32 cellular contexts compared by ENCODE assay signal in the genomic region with DNA sequence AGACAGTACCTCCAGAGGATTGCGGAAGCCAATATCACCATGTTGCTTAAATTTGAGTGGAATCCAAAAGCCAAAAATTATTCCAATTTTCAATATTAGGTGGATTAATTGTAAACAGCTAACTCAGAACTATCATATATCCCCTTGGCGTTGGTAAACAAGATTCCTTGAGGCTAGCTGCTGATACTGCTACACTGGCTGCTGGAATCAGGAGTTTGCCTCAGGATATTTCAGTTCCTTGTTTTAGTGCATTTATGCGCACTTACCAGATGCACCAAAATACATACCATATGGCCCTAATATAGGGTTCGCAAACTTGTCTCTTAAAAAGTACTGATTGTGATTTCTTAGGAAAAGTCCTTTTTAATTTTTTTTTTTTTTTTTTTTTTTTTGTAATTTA.
"Had no signal": no experiment of that assay in that cellular context is flagged by ENCODE, and none has a peak within 500 bp of the region (broad histone marks: within the 10 kb centered on the region; RNA-seq: fewer than 3 reads in every experiment).

No MANE protein-coding gene starts in this region.

- H3K9me3 Mint-ChIP-seq: activated T-helper 17 cell treated with anti-CD3 and anti-CD28 coated beads, Interleukin-2, amount 50 U/mL, for 72 hours had no signal

- H3K27me3 Mint-ChIP-seq: activated CD4-positive, alpha-beta memory T cell treated with anti-CD3 and anti-CD28 coated beads, Interleukin-2, amount 10 ng/mL, durations not matched to agents 7 days and 5 days; activated CD8-positive, alpha-beta memory T cell treated with anti-CD3 and anti-CD28 coated beads, Interleukin-2, amount 10 ng/mL, durations not matched to agents 7 days and 5 days; activated naive CD8-positive, alpha-beta T cell treated with anti-CD3 and anti-CD28 coated beads for 36 hours; activated T-helper 17 cell treated with anti-CD3 and anti-CD28 coated beads, Interleukin-2, amount 50 U/mL, for 72 hours; central memory CD8-positive, alpha-beta T cell had no signal

- H3K4me1 ChIP-seq: Peyer's patch had no signal

- H3K27ac Mint-ChIP-seq: activated CD4-positive, alpha-beta memory T cell treated with anti-CD3 and anti-CD28 coated beads, Interleukin-2, amount 10 ng/mL, durations not matched to agents 7 days and 5 days; activated CD8-positive, alpha-beta memory T cell treated with anti-CD3 and anti-CD28 coated beads, Interleukin-2, amount 10 ng/mL, durations not matched to agents 7 days and 5 days; activated naive CD8-positive, alpha-beta T cell treated with anti-CD3 and anti-CD28 coated beads for 36 hours; activated T-cell treated with anti-CD3 and anti-CD28 coated beads, Interleukin-2, amount 50 U/mL, for 72 hours; activated T-helper 17 cell treated with anti-CD3 and anti-CD28 coated beads, Interleukin-2, amount 50 U/mL, for 72 hours had no signal

- H3K36me3 Mint-ChIP-seq: activated CD8-positive, alpha-beta memory T cell treated with anti-CD3 and anti-CD28 coated beads, Interleukin-2, amount 10 ng/mL, durations not matched to agents 7 days and 5 days; activated naive CD8-positive, alpha-beta T cell treated with anti-CD3 and anti-CD28 coated beads for 36 hours had no signal

- H3K4me3 Mint-ChIP-seq: activated CD4-positive, alpha-beta memory T cell treated with anti-CD3 and anti-CD28 coated beads, Interleukin-2, amount 10 ng/mL, durations not matched to agents 7 days and 5 days; activated CD8-positive, alpha-beta memory T cell treated with anti-CD3 and anti-CD28 coated beads, Interleukin-2, amount 10 ng/mL, durations not matched to agents 7 days and 5 days; activated naive CD8-positive, alpha-beta T cell treated with anti-CD3 and anti-CD28 coated beads for 36 hours; activated T-cell treated with anti-CD3 and anti-CD28 coated beads, Interleukin-2, amount 50 U/mL, for 72 hours; activated T-helper 17 cell treated with anti-CD3 and anti-CD28 coated beads, Interleukin-2, amount 50 U/mL, for 72 hours; central memory CD8-positive, alpha-beta T cell had no signal

- H3K36me3 ChIP-seq: ascending aorta, cardiac muscle cell, Peyer's patch, WERI-Rb-1 had no signal

- H3K9me3 ChIP-seq: Peyer's patch had no signal

- H3K4me3 ChIP-seq: ascending aorta, cardiac muscle cell, Peyer's patch had no signal

- ATAC-seq: activated CD8-positive, alpha-beta memory T cell treated with anti-CD3 and anti-CD28 coated beads, Interleukin-2, amount 10 ng/mL, durations not matched to agents 7 days and 5 days; activated T-cell treated with anti-CD3 and anti-CD28 coated beads, Interleukin-2, amount 50 U/mL, for 72 hours; activated T-helper 17 cell treated with anti-CD3 and anti-CD28 coated beads, Interleukin-2, amount 50 U/mL, for 72 hours; PC-3; Right ventricle myocardium inferior had no signal

- H3K27ac ChIP-seq: ascending aorta, cardiac muscle cell, KMS-11, Peyer's patch, RWPE1, WERI-Rb-1 had no signal

- H3K4me1 Mint-ChIP-seq: activated CD4-positive, alpha-beta memory T cell treated with anti-CD3 and anti-CD28 coated beads, Interleukin-2, amount 10 ng/mL, durations not matched to agents 7 days and 5 days; activated CD8-positive, alpha-beta memory T cell treated with anti-CD3 and anti-CD28 coated beads, Interleukin-2, amount 10 ng/mL, durations not matched to agents 7 days and 5 days; activated naive CD8-positive, alpha-beta T cell treated with anti-CD3 and anti-CD28 coated beads for 36 hours; activated T-helper 17 cell treated with anti-CD3 and anti-CD28 coated beads, Interleukin-2, amount 50 U/mL, for 72 hours; central memory CD8-positive, alpha-beta T cell had no signal

- DNase-seq: activated CD4-positive, alpha-beta memory T cell treated with anti-CD3 and anti-CD28 coated beads, Interleukin-2, amount 10 ng/mL, durations not matched to agents 7 days and 5 days; activated CD4-positive, alpha-beta T cell treated with anti-CD3 and anti-CD28 coated beads for 1 hour; activated CD4-positive, alpha-beta T cell treated with anti-CD3 and anti-CD28 coated beads for 48 hours; activated CD4-positive, CD25-positive, alpha-beta regulatory T cell; activated CD8-positive, alpha-beta memory T cell treated with anti-CD3 and anti-CD28 coated beads for 24 hours; activated CD8-positive, alpha-beta memory T cell treated with anti-CD3 and anti-CD28 coated beads, Interleukin-2, amount 10 ng/mL, durations not matched to agents 7 days and 5 days; activated effector memory CD4-positive, alpha-beta T cell treated with anti-CD3 and anti-CD28 coated beads, Interleukin-2, amount 50 U/mL, for 16 hours; activated naive CD4-positive, alpha-beta T cell; activated naive CD4-positive, alpha-beta T cell treated with anti-CD3 and anti-CD28 coated beads, Interleukin-2, amount 50 U/mL, for 16 hours; activated naive CD8-positive, alpha-beta T cell treated with anti-CD3 and anti-CD28 coated beads for 36 hours; activated T-cell treated with anti-CD3 and anti-CD28 coated beads, Interleukin-2, amount 50 U/mL, for 1 hour; activated T-cell treated with anti-CD3 and anti-CD28 coated beads, Interleukin-2, amount 50 U/mL, for 72 hours; amygdala; NCI-H1092 treated with DMSO at 0.1 percent for 48 hours; NCI-H1417; NCI-H1930; NCI-H2081 treated with DMSO at 0.1 percent for 48 hours; NCI-H2227 treated with DMSO at 0.1 percent for 48 hours; NCI-H748 treated with DMSO at 0.1 percent for 48 hours; NK-92 treated with Interleukin-12 subunit alpha and Interleukin-12 subunit beta, amount 100 ng/mL, for 24 hours; PC-3; Peyer's patch; SIG-M5; T1000; WERI-Rb-1 had no signal

- H3K27me3 ChIP-seq: ascending aorta, cardiac muscle cell, Peyer's patch had no signal
